In the genomic region with DNA sequence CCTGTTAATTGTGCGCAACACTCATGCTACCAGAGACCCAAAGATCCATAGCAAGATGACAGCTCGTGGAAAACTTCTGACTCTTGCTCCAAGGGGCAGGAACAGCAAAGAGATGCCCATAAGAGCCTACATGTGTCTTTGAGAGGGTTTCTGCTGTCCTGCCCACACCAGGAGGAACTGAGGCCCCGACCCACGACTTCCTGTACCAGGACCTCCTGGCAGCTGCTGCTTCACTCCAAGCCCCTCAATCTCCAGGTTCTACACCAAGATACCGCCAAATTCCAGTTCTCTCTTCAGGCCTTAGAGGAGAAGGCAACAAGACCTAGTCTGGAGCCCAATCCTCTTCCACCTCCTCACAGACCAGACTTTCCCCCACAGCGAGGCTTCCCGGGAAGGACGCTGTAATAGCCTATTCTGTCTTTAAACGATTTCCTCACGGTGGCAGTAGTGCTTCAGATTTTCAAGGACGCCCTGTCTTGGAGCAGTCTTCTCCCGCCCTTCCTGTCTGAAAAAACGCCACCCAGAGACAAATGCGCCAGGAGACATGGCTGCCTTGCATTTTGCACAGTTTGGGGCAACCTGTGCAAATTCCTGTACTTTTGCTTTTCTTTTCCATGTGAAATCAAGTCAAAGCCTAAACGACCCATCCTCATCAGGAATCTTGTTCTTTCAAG, we compare ENCODE assay signal across 8 cellular contexts.
DNase-seq lines count a peak whose midpoint lies in the region; ATAC-seq and TF ChIP-seq lines count a peak whose summit lies in the region.

No MANE protein-coding gene starts in this region.

- H3K4me1 ChIP-seq in ACC112 (ENCODE audit: control insufficient read depth, insufficient read depth, low read length, unreplicated experiment) (no peaks in the 10 kb centered on the region), mucosa of rectum (ENCODE audit: control insufficient read depth in 2 of 2, insufficient read depth in 2 of 2, low read length in 2 of 2) (peaks cover 5 to 9% of the 10 kb centered on the region in 2 donors)

- no peaks in the 10 kb centered on the region for H3K9me3 ChIP-seq in mucosa of rectum (ENCODE audit: control insufficient read depth in 2 of 2, low read length in 2 of 2)

- H3K27ac Mint-ChIP-seq in activated T-helper 2 cell treated with anti-CD3 and anti-CD28 coated beads, Interferon-gamma antibody, Interleukin-2, Interleukin-4, amounts not matched to agents 10 μg/mL and 5 μg/mL and 100 μg/mL, durations not matched to agents 14 hours and 24 hours and 36 hours, result no peak overlapping the region
- no peak overlapping the region for H3K27ac Mint-ChIP-seq in stimulated activated memory B cell treated with anti-CD40 and anti-IgM and Interleukin-4, amounts not matched to agents 10 μg/mL and 1 μg/mL and 100 μg/mL, for 72 hours

- no peaks in the 10 kb centered on the region for H3K27me3 Mint-ChIP-seq in activated T-helper 2 cell treated with anti-CD3 and anti-CD28 coated beads, Interferon-gamma antibody, Interleukin-2, Interleukin-4, amounts not matched to agents 10 μg/mL and 5 μg/mL and 100 μg/mL, durations not matched to agents 14 hours and 24 hours and 36 hours (ENCODE audit: low read depth)
- H3K27me3 Mint-ChIP-seq in stimulated activated memory B cell treated with anti-CD40 and anti-IgM and Interleukin-4, amounts not matched to agents 10 μg/mL and 1 μg/mL and 100 μg/mL, for 72 hours, result no peaks in the 10 kb centered on the region

- no peak overlapping the region for H3K27ac ChIP-seq in ACC112 (ENCODE audit: low read depth, low read length)
- peak overlapping the region; percentile 68 to 77 for H3K27ac ChIP-seq in mucosa of rectum (ENCODE audit: low read depth in 2 of 2, low read length in 2 of 2)

- H3K27me3 ChIP-seq in ACC112 (ENCODE audit: insufficient read depth, low read length), result no peaks in the 10 kb centered on the region
- peaks cover 9 to 14% of the 10 kb centered on the region in 2 donors for H3K27me3 ChIP-seq in mucosa of rectum (ENCODE audit: control insufficient read depth in 2 of 2, insufficient read depth in 2 of 2, low read length in 2 of 2)

- in situ Hi-C loops in astrocyte of the spinal cord (cut with HindIII; ENCODE audit: low sequenced_read_pairs), result no loop called here

- intact Hi-C loops in activated T-helper 2 cell treated with anti-CD3 and anti-CD28 coated beads, Interferon-gamma antibody, Interleukin-2, Interleukin-4, amounts not matched to agents 10 μg/mL and 5 μg/mL and 100 μg/mL, durations not matched to agents 14 hours and 24 hours and 36 hours (cut with micrococcal nuclease), result no loop called here

- no peaks in the 10 kb centered on the region for H3K79me2 ChIP-seq in ACC112 (ENCODE audit: control insufficient read depth, insufficient read depth, low read length, unreplicated experiment)

- no peak overlapping the region for H3K4me3 Mint-ChIP-seq in activated T-helper 2 cell treated with anti-CD3 and anti-CD28 coated beads, Interferon-gamma antibody, Interleukin-2, Interleukin-4, amounts not matched to agents 10 μg/mL and 5 μg/mL and 100 μg/mL, durations not matched to agents 14 hours and 24 hours and 36 hours (ENCODE audit: low read depth)
- no peak overlapping the region for H3K4me3 Mint-ChIP-seq in stimulated activated memory B cell treated with anti-CD40 and anti-IgM and Interleukin-4, amounts not matched to agents 10 μg/mL and 1 μg/mL and 100 μg/mL, for 72 hours

- H3K9me3 Mint-ChIP-seq in activated T-helper 2 cell treated with anti-CD3 and anti-CD28 coated beads, Interferon-gamma antibody, Interleukin-2, Interleukin-4, amounts not matched to agents 10 μg/mL and 5 μg/mL and 100 μg/mL, durations not matched to agents 14 hours and 24 hours and 36 hours, result no peaks in the 10 kb centered on the region
- H3K9me3 Mint-ChIP-seq in stimulated activated memory B cell treated with anti-CD40 and anti-IgM and Interleukin-4, amounts not matched to agents 10 μg/mL and 1 μg/mL and 100 μg/mL, for 72 hours, result no peaks in the 10 kb centered on the region

- no peak overlapping the region for H2AFZ ChIP-seq in ACC112 (ENCODE audit: low read length, unreplicated experiment)

- H3K9ac ChIP-seq in mucosa of rectum (ENCODE audit: low read depth in 1 of 2, low read length in 2 of 2), result peak overlapping the region; percentile 27 to 71

- H3K4me3 ChIP-seq in ACC112 (ENCODE audit: low read depth, low read length) (0 out of 2 replicates have a peak overlapping the region, but pooled peaks have one; percentile 32), astrocyte of the spinal cord (ENCODE audit: low read depth, low read length) (peak overlapping the region; percentile 36), mucosa of rectum (ENCODE audit: low read length in 2 of 2) (peak overlapping the region; percentile 66 to 85)

- H3K36me3 Mint-ChIP-seq in activated T-helper 2 cell treated with anti-CD3 and anti-CD28 coated beads, Interferon-gamma antibody, Interleukin-2, Interleukin-4, amounts not matched to agents 10 μg/mL and 5 μg/mL and 100 μg/mL, durations not matched to agents 14 hours and 24 hours and 36 hours (ENCODE audit: low read depth), result peaks cover 32% of the 10 kb centered on the region
- H3K36me3 Mint-ChIP-seq in stimulated activated memory B cell treated with anti-CD40 and anti-IgM and Interleukin-4, amounts not matched to agents 10 μg/mL and 1 μg/mL and 100 μg/mL, for 72 hours, result no peaks in the 10 kb centered on the region

- ATAC-seq in GM19023 (IDR thresholded peaks at IDR 0.05; ENCODE audit: unreplicated experiment) (peak; percentile 65), HG03442 (IDR thresholded peaks at IDR 0.05; ENCODE audit: unreplicated experiment) (no peak)
- no peak for ATAC-seq in stimulated activated memory B cell treated with anti-CD40 and anti-IgM and Interleukin-4, amounts not matched to agents 10 μg/mL and 1 μg/mL and 100 μg/mL, for 72 hours

- no peak for TF ChIP-seq CTCF in astrocyte of the spinal cord (IDR thresholded peaks at IDR 0.05; ENCODE audit: low read depth, low read length)

- no peaks in the 10 kb centered on the region for H3K4me1 Mint-ChIP-seq in activated T-helper 2 cell treated with anti-CD3 and anti-CD28 coated beads, Interferon-gamma antibody, Interleukin-2, Interleukin-4, amounts not matched to agents 10 μg/mL and 5 μg/mL and 100 μg/mL, durations not matched to agents 14 hours and 24 hours and 36 hours (ENCODE audit: low read depth)
- H3K4me1 Mint-ChIP-seq in stimulated activated memory B cell treated with anti-CD40 and anti-IgM and Interleukin-4, amounts not matched to agents 10 μg/mL and 1 μg/mL and 100 μg/mL, for 72 hours, result no peaks in the 10 kb centered on the region

- DNase-seq in NCI-H1417 (lab: John Stamatoyannopoulos, UW) (peak; percentile 90 to 98 (median 92)), astrocyte of the spinal cord (ENCODE audit: low read depth, low spot score) (peak; percentile 93)
- DNase-seq in activated T-helper 2 cell treated with anti-CD3 and anti-CD28 coated beads, Interferon-gamma antibody, Interleukin-2, Interleukin-4, amounts not matched to agents 10 μg/mL and 5 μg/mL and 100 μg/mL, durations not matched to agents 14 hours and 24 hours and 36 hours (ENCODE audit: low spot score), result no peak

- H3K36me3 ChIP-seq in ACC112 (ENCODE audit: insufficient read depth, low read length) (no peaks in the 10 kb centered on the region), mucosa of rectum (ENCODE audit: control insufficient read depth in 2 of 2, insufficient read depth in 2 of 2, low read length in 2 of 2) (no peaks in the 10 kb centered on the region)
